ENCODE assay signal across 28 cellular contexts in the genomic region with DNA sequence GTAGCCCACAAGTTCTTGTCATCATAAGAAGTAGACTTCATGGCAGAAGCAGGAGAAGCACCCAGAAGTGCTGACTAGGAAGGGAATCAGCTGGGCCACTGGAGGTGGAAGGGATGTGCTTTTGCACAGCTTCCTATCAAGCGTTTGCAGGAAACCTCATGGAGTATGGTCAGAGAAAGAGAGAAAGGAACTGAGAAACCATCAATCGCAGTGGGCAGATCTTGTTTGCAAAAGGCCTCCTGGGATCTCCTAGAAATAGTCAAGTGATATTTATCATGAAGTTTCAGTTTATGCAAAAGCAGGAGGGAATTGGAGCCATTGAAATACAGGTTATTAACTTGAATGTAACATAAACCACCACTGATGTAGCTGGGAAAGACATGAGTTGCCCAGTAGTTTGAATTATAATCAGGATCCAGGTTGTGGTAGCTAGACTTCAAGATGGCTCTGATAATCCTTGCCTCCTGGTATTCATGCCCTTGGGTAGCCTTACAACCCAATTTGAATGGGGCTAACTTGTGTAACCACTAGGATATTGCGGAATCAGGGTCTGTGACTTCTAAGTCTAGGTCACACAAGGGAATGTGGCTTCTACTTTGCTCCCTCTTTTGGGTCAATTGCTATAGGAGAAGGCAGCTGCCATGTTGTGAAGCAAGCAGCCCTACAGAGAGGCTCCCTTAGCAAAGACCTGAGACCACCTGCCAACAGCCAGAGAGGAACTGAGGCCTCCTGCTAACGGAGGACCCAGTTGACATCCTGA.
"Had no signal": no experiment of that assay in that cellular context is flagged by ENCODE, and none has a peak within 500 bp of the region (broad histone marks: within the 10 kb centered on the region; RNA-seq: fewer than 3 reads in every experiment).

No MANE protein-coding gene starts in this region.

- H3K27me3 ChIP-seq: brain microvascular endothelial cell, SJCRH30 had no signal

- H3K36me3 ChIP-seq: brain microvascular endothelial cell, SJCRH30 had no signal

- H3K4me1 ChIP-seq: SJCRH30 had no signal

- H3K4me3 ChIP-seq: SJCRH30, SK-N-MC had no signal

- H3K9me3 ChIP-seq: SJCRH30 had no signal

- DNase-seq: activated CD4-positive, alpha-beta T cell treated with anti-CD3 and anti-CD28 coated beads, Interleukin-2, amount 10 ng/mL, durations not matched to agents 7 days and 5 days; activated CD4-positive, alpha-beta T cell treated with anti-CD3 and anti-CD28 coated beads, Interleukin-2, amount 50 U/mL, for 48 hours; activated CD8-positive, alpha-beta memory T cell treated with anti-CD3 and anti-CD28 coated beads, Interleukin-2, amount 50 U/mL, for 4 hours; activated effector memory CD4-positive, alpha-beta T cell treated with Interleukin-2 at 50 U/mL for 16 hours; activated naive CD4-positive, alpha-beta T cell; activated naive CD4-positive, alpha-beta T cell treated with anti-CD3 and anti-CD28 coated beads, Interleukin-2, amount 50 U/mL, for 16 hours; activated naive CD8-positive, alpha-beta T cell treated with anti-CD3 and anti-CD28 coated beads for 36 hours; activated T-cell treated with anti-CD3 and anti-CD28 coated beads, Interleukin-2, amount 50 U/mL, for 48 hours; amniotic stem cell; aorta; brain microvascular endothelial cell; central memory CD4-positive, alpha-beta T cell; MM.1S; NCI-H1105; NCI-H1417 treated with DMSO at 0.1 percent for 48 hours; NCI-H187 treated with DMSO at 0.1 percent for 48 hours; NCI-H2081; NCI-H345; NCI-H510A; NCI-H748 treated with DMSO at 0.1 percent for 48 hours; NK-92 treated with Interleukin-12 subunit alpha and Interleukin-12 subunit beta, amount 100 ng/mL, for 24 hours; OCI-M1; SHP77; SJCRH30; T1000 had no signal

- H3K36me3 Mint-ChIP-seq: activated naive CD8-positive, alpha-beta T cell treated with anti-CD3 and anti-CD28 coated beads for 36 hours had no signal

- H3K4me3 Mint-ChIP-seq: activated CD4-positive, alpha-beta T cell treated with anti-CD3 and anti-CD28 coated beads, Interleukin-2, amount 10 ng/mL, durations not matched to agents 7 days and 5 days; activated naive CD8-positive, alpha-beta T cell treated with anti-CD3 and anti-CD28 coated beads for 36 hours had no signal

- H3K4me1 Mint-ChIP-seq: activated CD4-positive, alpha-beta T cell treated with anti-CD3 and anti-CD28 coated beads, Interleukin-2, amount 10 ng/mL, durations not matched to agents 7 days and 5 days; activated naive CD8-positive, alpha-beta T cell treated with anti-CD3 and anti-CD28 coated beads for 36 hours had no signal

- FAIRE-seq: colon, TTC549 had no signal

- H3K27ac ChIP-seq: brain microvascular endothelial cell, SJCRH30, SK-N-MC had no signal

- H3K27ac Mint-ChIP-seq: activated CD4-positive, alpha-beta T cell treated with anti-CD3 and anti-CD28 coated beads, Interleukin-2, amount 10 ng/mL, durations not matched to agents 7 days and 5 days; activated naive CD8-positive, alpha-beta T cell treated with anti-CD3 and anti-CD28 coated beads for 36 hours had no signal

- H3K27me3 Mint-ChIP-seq: activated CD4-positive, alpha-beta T cell treated with anti-CD3 and anti-CD28 coated beads, Interleukin-2, amount 10 ng/mL, durations not matched to agents 7 days and 5 days; activated naive CD8-positive, alpha-beta T cell treated with anti-CD3 and anti-CD28 coated beads for 36 hours had no signal

- H3K9me3 Mint-ChIP-seq: activated CD4-positive, alpha-beta T cell treated with anti-CD3 and anti-CD28 coated beads, Interleukin-2, amount 10 ng/mL, durations not matched to agents 7 days and 5 days; activated naive CD8-positive, alpha-beta T cell treated with anti-CD3 and anti-CD28 coated beads for 36 hours had no signal
